14 cellular contexts compared by ENCODE assay signal in the genomic region with DNA sequence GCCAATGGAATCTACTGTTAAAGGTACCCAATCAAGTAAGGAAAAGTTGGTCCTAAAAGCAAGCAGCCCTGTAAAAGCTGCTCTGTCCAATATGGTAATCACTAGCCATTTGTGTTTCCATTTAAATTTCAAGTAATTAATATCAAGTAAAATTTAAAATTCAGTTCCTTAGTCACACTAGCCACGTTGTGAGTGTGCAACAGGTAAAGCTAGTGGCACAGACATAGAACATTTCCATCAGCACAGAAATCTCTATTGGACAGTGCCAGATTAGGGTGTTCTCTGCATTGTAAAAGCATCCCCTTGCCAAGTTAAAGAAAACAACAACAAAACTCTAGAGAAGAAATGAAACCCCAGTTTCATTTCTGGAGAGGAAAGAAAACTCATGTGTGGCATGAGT. TPM values are rescaled to one million over a fixed set of nuclear protein-coding genes. Genes with fewer than 3 reads are reported as not detected.
DNase-seq lines count a peak whose midpoint lies in the region; ATAC-seq, FAIRE-seq and TF ChIP-seq lines count a peak whose summit lies in the region.
"Had no signal": no experiment of that assay in that cellular context is flagged by ENCODE, and none has a peak within 500 bp of the region (broad histone marks: within the 10 kb centered on the region; RNA-seq: fewer than 3 reads in every experiment).

No MANE protein-coding gene starts in this region.

- no peaks in the 10 kb centered on the region for H3K36me3 Mint-ChIP-seq in neural progenitor cell
- H3K36me3 Mint-ChIP-seq: activated naive CD4-positive, alpha-beta T cell treated with anti-CD3 and anti-CD28 coated beads, Interleukin-2, amount 10 ng/mL, durations not matched to agents 7 days and 5 days; CD8-positive, alpha-beta memory T cell; memory B cell had no signal

- no peak overlapping the region for H3K27ac Mint-ChIP-seq in neural progenitor cell
- H3K27ac Mint-ChIP-seq: activated naive CD4-positive, alpha-beta T cell treated with anti-CD3 and anti-CD28 coated beads, Interleukin-2, amount 10 ng/mL, durations not matched to agents 7 days and 5 days; CD8-positive, alpha-beta memory T cell; memory B cell had no signal

- H3K36me3 ChIP-seq in Loucy (ENCODE audit: insufficient read depth, low read length) = no peaks in the 10 kb centered on the region
- no peaks in the 10 kb centered on the region for H3K36me3 ChIP-seq in GM12878 (ENCODE audit: control insufficient read depth in 2 of 2, insufficient read depth in 2 of 2, low read length in 1 of 2)
- H3K36me3 ChIP-seq in transverse colon = no peaks in the 10 kb centered on the region
- no peaks in the 10 kb centered on the region for H3K36me3 ChIP-seq in neural progenitor cell

- no peak for TF ChIP-seq RAD21 in GM12878 (IDR thresholded peaks at IDR 0.05; ENCODE audit: insufficient read depth, low read depth, low read length)

- peaks cover 24% of the 10 kb centered on the region for H3K4me1 Mint-ChIP-seq in neural progenitor cell

- peaks cover 24% of the 10 kb centered on the region for H3K27me3 Mint-ChIP-seq in neural progenitor cell (ENCODE audit: insufficient read depth, low read depth)

- no peak for TF ChIP-seq CTCF in Loucy (conservative IDR thresholded peaks at IDR 0.05; ENCODE audit: low read length)
- no peak for TF ChIP-seq CTCF in GM12878 (IDR thresholded peaks at IDR 0.05 in 2 of 3, conservative IDR thresholded peaks at IDR 0.05 in 1 of 3; ENCODE audit: control insufficient read depth in 2 of 3, extremely low read depth in 1 of 3, insufficient read depth in 1 of 3, low read depth in 3 of 3, low read length in 3 of 3)
- no peak for TF ChIP-seq CTCF in transverse colon (IDR thresholded peaks at IDR 0.05)
- TF ChIP-seq CTCF in neural progenitor cell (IDR thresholded peaks at IDR 0.05) = no peak

- intact Hi-C loops in GM12878 (cut with micrococcal nuclease; ENCODE audit: unreplicated experiment) (loop anchor here (5.0 kb wide), 1 partner anchor 357 kb away; no protein-coding TSS in a partner anchor), transverse colon (cut with DNase I; ENCODE audit: low total_unique reads) (loop anchor here (10.0 kb wide), 3 partner anchors 56 to 264 kb away; no protein-coding TSS in a partner anchor)

- no TSS peak for BruUV-seq in GM12878 (replicated peaks; lab: Mats Ljungman, UMichigan)

- H4K20me1 ChIP-seq in Loucy (ENCODE audit: insufficient read depth, low read length, poor library complexity, severe bottlenecking) = no peaks in the 10 kb centered on the region
- H4K20me1 ChIP-seq in GM12878 (ENCODE audit: control insufficient read depth, insufficient read depth) = no peaks in the 10 kb centered on the region
- no peaks in the 10 kb centered on the region for H4K20me1 ChIP-seq in neural progenitor cell (ENCODE audit: low read depth)

- H3K4me3 Mint-ChIP-seq in neural progenitor cell = no peak overlapping the region
- H3K4me3 Mint-ChIP-seq: activated naive CD4-positive, alpha-beta T cell treated with anti-CD3 and anti-CD28 coated beads, Interleukin-2, amount 10 ng/mL, durations not matched to agents 7 days and 5 days; CD8-positive, alpha-beta memory T cell; memory B cell had no signal

- in situ Hi-C loops in GM12878 (cut with MboI) (no loop called here), transverse colon (cut with MboI; ENCODE audit: low pct_ligation_motif_present in 1 of 4, low pct_unique_long_range_greater_than_20kb in 1 of 4, low sequenced_read_pairs in 3 of 4) (loop anchor here in 1 of 4 donors (10.0 kb wide), 1 partner anchor 264 kb away; no protein-coding TSS in a partner anchor)

- TF ChIP-seq EP300 in GM12878 (IDR thresholded peaks at IDR 0.05; ENCODE audit: borderline replicate concordance in 1 of 2, control insufficient read depth in 1 of 2, low read depth in 2 of 2, low read length in 2 of 2) = no peak
- TF ChIP-seq EP300 in transverse colon (IDR thresholded peaks at IDR 0.05; ENCODE audit: low read depth) = no peak

- H3K4me1 ChIP-seq in Loucy (ENCODE audit: insufficient read depth, low read length, poor library complexity, severe bottlenecking) (peaks cover 25% of the 10 kb centered on the region), GM12878 (ENCODE audit: control insufficient read depth, insufficient read depth, low read length) (peaks cover 26% of the 10 kb centered on the region), transverse colon (peaks cover 0 to 28% (median 19%) of the 10 kb centered on the region in 4 donors), neural progenitor cell (no peaks in the 10 kb centered on the region)

- POLR2A ChIA-PET in GM12878 (lab: Charles Lee) = no interaction called here

- peak overlapping the region; percentile 11 for H3K9ac ChIP-seq in Loucy (ENCODE audit: low read depth, low read length, poor library complexity, severe bottlenecking)
- H3K9ac ChIP-seq in GM12878 (ENCODE audit: control insufficient read depth, insufficient read depth, low read length) = no peak overlapping the region
- H3K9ac ChIP-seq in neural progenitor cell = no peak overlapping the region

- H3K9me2 ChIP-seq in Loucy (replicated peaks; ENCODE audit: low read depth, low read length) = no peaks in the 10 kb centered on the region

- H3K79me2 ChIP-seq in Loucy (ENCODE audit: insufficient read depth, low read length) = peaks cover 45% of the 10 kb centered on the region; the same call in 1 of the 2 replicates
- no peaks in the 10 kb centered on the region for H3K79me2 ChIP-seq in GM12878 (ENCODE audit: control insufficient read depth, insufficient read depth, low read length)
- H3K79me2 ChIP-seq in neural progenitor cell (ENCODE audit: low read depth) = no peaks in the 10 kb centered on the region

- SMC1A ChIA-PET in GM12878 (lab: Charles Lee; ENCODE audit: uncharacterized antibody, unreplicated experiment) = interaction anchor here (0.7 to 1.2 kb wide), 4 partner anchors 18 to 270 kb away, joined by 3 to 4 read pairs (median 4); no protein-coding TSS in a partner anchor

- 0% methylated on average over 1 of the region's 1 CpG for WGBS in GM12878 (ENCODE audit: insufficient coverage, insufficient replicate concordance, low lambda C conversion rate, missing lambda C conversion rate)
- WGBS in transverse colon (ENCODE audit: low coverage in 1 of 2), 2 donors = 50% methylated on average over 1 of the region's 1 CpG

- FAIRE-seq in GM12878 (lab: Jason Lieb, UNC) = peak; percentile 56
- FAIRE-seq in H54 (lab: Jason Lieb, UNC) = no peak
- FAIRE-seq: colon, HTR-8/SVneo had no signal

- H3K4me3 ChIP-seq in Loucy (ENCODE audit: low read length, poor library complexity, severe bottlenecking) (peak overlapping the region; percentile 60), GM12878 (no peak overlapping the region), transverse colon (peak overlapping the region in 1 of 4 donors; percentile 65), neural progenitor cell (no peak overlapping the region)

- no peaks in the 10 kb centered on the region for H3F3A ChIP-seq in Loucy (ENCODE audit: low read depth)
- H3F3A ChIP-seq in neural progenitor cell (ENCODE audit: low read depth) = peaks cover 13% of the 10 kb centered on the region

- RAD21 ChIA-PET in GM12878 (lab: Charles Lee; ENCODE audit: unreplicated experiment) = no interaction called here

- H3K27me3 ChIP-seq in Loucy (ENCODE audit: insufficient read depth, low read length, poor library complexity, severe bottlenecking) (peaks cover 4% of the 10 kb centered on the region), GM12878 (replicated peaks in 1 of 2; ENCODE audit: control insufficient read depth in 2 of 2, insufficient read depth in 2 of 2, low read length in 1 of 2) (0 out of 4 replicates have a peak, but pooled peaks cover 0 to 3% of the 10 kb centered on the region in 2 experiments), transverse colon (peaks cover 35% of the 10 kb centered on the region), neural progenitor cell (peaks cover 43% of the 10 kb centered on the region)

- no peak overlapping the region for H2AFZ ChIP-seq in Loucy (ENCODE audit: low read length)
- H2AFZ ChIP-seq in GM12878 (ENCODE audit: control insufficient read depth, low read depth, low read length) = no peak overlapping the region
- H2AFZ ChIP-seq in neural progenitor cell (replicated peaks) = no peak overlapping the region

- no peaks in the 10 kb centered on the region for H3K9me3 Mint-ChIP-seq in neural progenitor cell
- H3K9me3 Mint-ChIP-seq: activated naive CD4-positive, alpha-beta T cell treated with anti-CD3 and anti-CD28 coated beads, Interleukin-2, amount 10 ng/mL, durations not matched to agents 7 days and 5 days; CD8-positive, alpha-beta memory T cell; memory B cell had no signal

- TF ChIP-seq POLR2A in GM12878 (IDR thresholded peaks at IDR 0.05; ENCODE audit: low read depth, low read length) (no peak), transverse colon (IDR thresholded peaks at IDR 0.05) (no peak), H54 (IDR thresholded peaks at IDR 0.05; ENCODE audit: low read depth, low read length) (no peak)

- H3K4me2 ChIP-seq in Loucy (ENCODE audit: low read depth, low read length, poor library complexity, severe bottlenecking) (peak overlapping the region; percentile 57), GM12878 (ENCODE audit: control insufficient read depth, insufficient read depth) (no peak overlapping the region), neural progenitor cell (no peak overlapping the region)

- H3K9me3 ChIP-seq in Loucy (ENCODE audit: insufficient read depth, low read depth, low read length) (no peaks in the 10 kb centered on the region), GM12878 (replicated peaks; ENCODE audit: control insufficient read depth, insufficient read depth, low read length) (no peaks in the 10 kb centered on the region), transverse colon (no peaks in the 10 kb centered on the region), neural progenitor cell (ENCODE audit: low read depth) (no peaks in the 10 kb centered on the region)

- H3K27ac ChIP-seq in GM12878 (ENCODE audit: control insufficient read depth, insufficient read depth) = no peak overlapping the region
- peak overlapping the region in 3 of 4 donors; percentile 88 to 92 (median 91) for H3K27ac ChIP-seq in transverse colon
- no peak overlapping the region for H3K27ac ChIP-seq in neural progenitor cell

- no peak for ATAC-seq in GM12878

- DNase-seq in GM12878 (ENCODE audit: low read depth, low spot score) (no peak), lung microvascular endothelial cell (ENCODE audit: low read depth in 2 of 2) (peak; percentile 4 to 30), transverse colon (no peak), NCI-H774 (lab: John Stamatoyannopoulos, UW) (no peak), H54 (ENCODE audit: insufficient read length, low spot score) (no peak), neural progenitor cell (ENCODE audit: low spot score) (no peak)
- DNase-seq: activated naive CD4-positive, alpha-beta T cell treated with anti-CD3 and anti-CD28 coated beads, Interleukin-2, amount 10 ng/mL, durations not matched to agents 7 days and 5 days; CD8-positive, alpha-beta memory T cell; NCI-H1048; occipital lobe had no signal

- CTCF ChIA-PET in GM12878 (lab: Yijun Ruan, JAX) = interaction anchor here (0.7 to 3.0 kb wide), 7 partner anchors 9 to 281 kb away, joined by 3 to 20 read pairs (median 3); no protein-coding TSS in a partner anchor

RNA-seq across cellular contexts. Expression of a gene that starts 4.4 kb away (rescaled TPM):
- total RNA-seq in GM12878 (2013; cell fraction: nucleolus; rRNA removed) = 2.3 and 2.4 TPM in 2 replicates
- 0.45 and 0.54 TPM in 2 replicates for total RNA-seq in GM12878 (2014; rRNA removed)
- 0.55 and 0.63 TPM in 2 replicates for total RNA-seq in GM12878 (2014; rRNA removed; fragmentation: Illumina TruSeq; extraction: Trizol)
- 1.0 and 1.7 TPM in 2 replicates for total RNA-seq in GM12878 (2021)
- 6.9 TPM for polyA plus RNA-seq in GM12878 (2011; ENCODE audit: low read depth)
- 17.5 and 26.5 TPM in 2 replicates for polyA plus RNA-seq in GM12878 (2011; rRNA removed)
- 26.8 and 41.9 TPM in 2 replicates for polyA plus RNA-seq in GM12878 (2011; cell fraction: cytosol; rRNA removed)
- 9.8 and 10.9 TPM in 2 replicates for polyA plus RNA-seq in GM12878 (2011; cell fraction: nucleus; rRNA removed)
- polyA plus RNA-seq in GM12878 (2012) = 4.2 and 11.5 TPM in 2 replicates
- polyA plus RNA-seq in GM12878 (2014; fragmentation: Illumina TruSeq; extraction: Trizol) = 0.59 and 2.1 TPM in 2 replicates
- 1 to 10 TPM; 2.0 to 2.3 TPM for polyA plus RNA-seq in GM12878 (2014; fragmentation: Nextera tagmentation; extraction: Ambion mirVana)
- polyA plus RNA-seq in GM12878 (2014; rRNA removed) = 0.60 and 0.89 TPM in 2 replicates
- 1 to 10 TPM; 3.3 to 3.5 TPM for polyA plus RNA-seq in GM12878 (2016; fragmentation: Nextera tagmentation; extraction: Ambion mirVana)
- polyA minus RNA-seq in GM12878 (2011; rRNA and poly(A)+ RNA removed) = 30.3 and 44.9 TPM in 2 replicates
- polyA minus RNA-seq in GM12878 (2011; cell fraction: cytosol; rRNA and poly(A)+ RNA removed) = 4.9 and 8.1 TPM in 2 replicates
- polyA minus RNA-seq in GM12878 (2011; cell fraction: nucleus; rRNA and poly(A)+ RNA removed) = 8.3 and 12.1 TPM in 2 replicates
- total RNA-seq in lung microvascular endothelial cell = 585 and 1,079 TPM in 2 replicates
- total RNA-seq in transverse colon = 10 to 100 TPM; 52.2 to 73.8 (median 62.2) TPM
- 0.19 and 1.2 TPM in 2 replicates for total RNA-seq in neural progenitor cell (ENCODE audit: low replicate concordance)
- polyA plus RNA-seq: CD8-positive, alpha-beta memory T cell had no signal

RNA-seq across cellular contexts. Expression of a gene that starts 29.7 kb away (rescaled TPM):
- 0.29 and 0.88 TPM in 2 replicates for total RNA-seq in GM12878 (2013; cell fraction: nucleolus; rRNA removed)
- total RNA-seq in GM12878 (2014; rRNA removed) (1.4 and 1.8 TPM in 2 replicates), GM12878 (2014; rRNA removed; fragmentation: Illumina TruSeq; extraction: Trizol) (1.4 and 2.5 TPM in 2 replicates), GM12878 (2021) (1.8 and 2.7 TPM in 2 replicates), lung microvascular endothelial cell (141 and 150 TPM in 2 replicates), transverse colon (10 to 100 TPM in 3 of 4 donors, 1 to 10 TPM in 1; 4.1 to 28.3 (median 13.9) TPM), neural progenitor cell (ENCODE audit: low replicate concordance) (0.37 and 0.56 TPM in 2 replicates)
- 2.0 TPM for polyA plus RNA-seq in GM12878 (2011; ENCODE audit: low read depth)
- polyA plus RNA-seq in GM12878 (2011; rRNA removed) (11.4 and 12.2 TPM in 2 replicates), GM12878 (2014; fragmentation: Illumina TruSeq; extraction: Trizol) (1.5 and 2.6 TPM in 2 replicates), GM12878 (2014; fragmentation: Nextera tagmentation; extraction: Ambion mirVana) (under 1 TPM; 0.77 to 0.97 TPM), GM12878 (2014; rRNA removed) (1.3 and 2.6 TPM in 2 replicates), GM12878 (2016; fragmentation: Nextera tagmentation; extraction: Ambion mirVana) (1 to 10 TPM; 6.6 to 8.9 TPM)
- polyA plus RNA-seq in GM12878 (2011; cell fraction: cytosol; rRNA removed) = 8.2 and 11.7 TPM in 2 replicates
- 3.3 and 3.9 TPM in 2 replicates for polyA plus RNA-seq in GM12878 (2011; cell fraction: nucleus; rRNA removed)
- 2.5 and 5.6 TPM in 2 replicates for polyA plus RNA-seq in GM12878 (2012)
- polyA minus RNA-seq in GM12878 (2011; rRNA and poly(A)+ RNA removed) = 10.5 and 14.3 TPM in 2 replicates
- polyA minus RNA-seq in GM12878 (2011; cell fraction: cytosol; rRNA and poly(A)+ RNA removed) = 3.1 and 4.4 TPM in 2 replicates
- 3.0 and 3.9 TPM in 2 replicates for polyA minus RNA-seq in GM12878 (2011; cell fraction: nucleus; rRNA and poly(A)+ RNA removed)
- total RNA-seq: CD8-positive, alpha-beta memory T cell had no signal
- polyA plus RNA-seq: CD8-positive, alpha-beta memory T cell had no signal

Comparison
In these comparisons a context has a peak if more than half of its experiments do, and no peak if none do; other contexts are left out.
1. DNase-seq: peak in lung microvascular endothelial cell (2 of 2); none in GM12878 (single experiment), transverse colon (single experiment), NCI-H774 (single experiment), H54 (single experiment) and neural progenitor cell (single experiment).
2. H3K27ac ChIP-seq: peak in transverse colon (3 of 4); none in GM12878 (single experiment) and neural progenitor cell (single experiment).
3. RNA of a gene that starts 4.4 kb away (total RNA-seq): 585 to 1,079 TPM in lung microvascular endothelial cell and 52.2 to 73.8 TPM in transverse colon; 0.45 to 2.4 TPM in GM12878 and 0.19 to 1.2 TPM in neural progenitor cell; every median in the first group is over 10 times any median in the second.